ENCODE assay signal across 8 cellular contexts in genomic region chr1:230176871-230177411, GRCh38.
A peak's percentile ranks its signal among the peaks of the same experiment; 100 is the strongest.
DNase-seq lines count a peak whose midpoint lies in the region; TF ChIP-seq lines count a peak whose summit lies in the region.

No MANE protein-coding gene starts in this region.

- H3K9ac ChIP-seq in smooth muscle cell (ENCODE audit: low read depth), result no peak overlapping the region

- H3K4me1 ChIP-seq in smooth muscle cell (ENCODE audit: low read depth), result no peaks in the 10 kb centered on the region

- 68% methylated on average over 17 of the region's 17 CpGs for WGBS in smooth muscle cell (ENCODE audit: low lambda C conversion rate)

- H3F3A ChIP-seq in smooth muscle cell (ENCODE audit: low read depth), result peaks cover 4% of the 10 kb centered on the region

- H3K79me2 ChIP-seq in smooth muscle cell (ENCODE audit: low read depth), result peaks cover 78% of the 10 kb centered on the region

- DNase-seq in AG08395 (ENCODE audit: low spot score), result peak; percentile 45
- DNase-seq in NCI-H2171 (lab: John Stamatoyannopoulos, UW), result peak; percentile 17
- DNase-seq in coronary artery (ENCODE audit: low spot score), result peak; percentile 85
- peak; percentile 26 for DNase-seq in mucosa of gallbladder (ENCODE audit: low spot score)
- DNase-seq in RKO (ENCODE audit: low spot score), result no peak
- DNase-seq in DMS153 (lab: John Stamatoyannopoulos, UW), result no peak
- no peak for DNase-seq in smooth muscle cell (lab: John Stamatoyannopoulos, UW; ENCODE audit: unreplicated experiment)
- no peak for DNase-seq in progenitor cell of endocrine pancreas (ENCODE audit: low spot score, unreplicated experiment)

- no peak overlapping the region for H2AFZ ChIP-seq in smooth muscle cell (ENCODE audit: low read depth)

- H3K9me3 ChIP-seq in smooth muscle cell (replicated peaks; ENCODE audit: low read depth), result no peaks in the 10 kb centered on the region

- H3K27ac ChIP-seq in coronary artery (peak overlapping the region; percentile 50 to 64), smooth muscle cell (ENCODE audit: low read depth) (no peak overlapping the region)

- no peaks in the 10 kb centered on the region for H3K27me3 ChIP-seq in smooth muscle cell (ENCODE audit: low read depth)

- no peaks in the 10 kb centered on the region for H3K9me3 Mint-ChIP-seq in progenitor cell of endocrine pancreas (ENCODE audit: low read depth)

- H3K4me3 ChIP-seq in coronary artery (peak overlapping the region; percentile 60), smooth muscle cell (no peak overlapping the region)

- peaks cover 21% of the 10 kb centered on the region for H3K36me3 Mint-ChIP-seq in progenitor cell of endocrine pancreas (ENCODE audit: insufficient read depth)

- H3K27ac Mint-ChIP-seq in progenitor cell of endocrine pancreas, result no peak overlapping the region

- H3K4me3 Mint-ChIP-seq in progenitor cell of endocrine pancreas (ENCODE audit: low read depth), result no peak overlapping the region

- H3K27me3 Mint-ChIP-seq in progenitor cell of endocrine pancreas, result no peaks in the 10 kb centered on the region

- peaks cover 3% of the 10 kb centered on the region for H3K36me3 ChIP-seq in smooth muscle cell (ENCODE audit: low read depth)

- H4K20me1 ChIP-seq in smooth muscle cell (ENCODE audit: low read depth), result peaks cover 83% of the 10 kb centered on the region

- no peak overlapping the region for H3K4me2 ChIP-seq in smooth muscle cell

- H3K4me1 Mint-ChIP-seq in progenitor cell of endocrine pancreas (ENCODE audit: low read depth), result peaks cover 8% of the 10 kb centered on the region

- no peak for TF ChIP-seq CTCF in coronary artery (IDR thresholded peaks at IDR 0.05)
- no peak for TF ChIP-seq CTCF in smooth muscle cell (IDR thresholded peaks at IDR 0.05; ENCODE audit: borderline replicate concordance, insufficient read depth, poor library complexity, severe bottlenecking)
- TF ChIP-seq CTCF in progenitor cell of endocrine pancreas (IDR thresholded peaks at IDR 0.05; ENCODE audit: unreplicated experiment), result no peak

Comparison
In these comparisons a context has a peak if more than half of its experiments do, and no peak if none do; other contexts are left out.
1. DNase-seq: peak in AG08395 (single experiment), NCI-H2171 (single experiment), coronary artery (single experiment) and mucosa of gallbladder (single experiment); none in RKO (single experiment), DMS153 (single experiment), smooth muscle cell (single experiment) and progenitor cell of endocrine pancreas (single experiment).